ENCODE assay signal across 10 cellular contexts in the genomic region with DNA sequence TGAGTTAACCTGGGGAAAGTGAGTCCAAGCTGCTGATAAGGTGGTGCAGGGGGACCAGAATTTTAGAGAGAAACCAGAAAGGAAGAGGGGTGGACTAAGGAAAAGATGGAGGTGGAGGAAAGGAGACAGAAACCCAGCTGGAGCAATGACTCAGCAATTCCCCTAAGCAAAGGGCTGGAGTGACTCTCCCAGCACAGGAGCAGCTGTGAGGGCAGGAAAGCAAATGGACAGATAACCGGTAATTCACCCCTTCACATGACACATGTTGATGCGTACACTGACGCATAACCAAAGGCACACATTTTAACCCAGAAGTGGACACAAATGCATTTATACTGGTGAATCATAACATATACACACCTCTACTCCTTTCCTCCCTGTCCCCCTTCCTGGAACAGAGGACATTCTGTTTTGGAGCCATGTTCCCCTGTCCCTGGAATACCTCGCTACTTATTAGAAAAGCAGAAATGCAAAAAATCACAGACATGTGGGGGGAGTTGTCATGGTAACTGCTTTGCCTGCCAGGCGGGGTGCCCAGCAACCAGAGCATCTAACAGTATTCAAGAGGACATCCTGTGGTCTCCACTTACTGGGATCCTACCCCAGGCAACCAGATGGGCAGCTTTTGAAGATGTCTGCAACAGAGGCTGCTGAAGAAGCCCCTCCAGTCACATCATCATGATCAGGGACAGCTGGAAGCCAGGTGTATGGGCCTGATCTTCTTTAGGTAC. TPM values are rescaled to one million over a fixed set of nuclear protein-coding genes. Genes with fewer than 3 reads are reported as not detected.
DNase-seq lines count a peak whose midpoint lies in the region; ATAC-seq and TF ChIP-seq lines count a peak whose summit lies in the region.
"Had no signal": no experiment of that assay in that cellular context is flagged by ENCODE, and none has a peak within 500 bp of the region (broad histone marks: within the 10 kb centered on the region; RNA-seq: fewer than 3 reads in every experiment).

No MANE protein-coding gene starts in this region.

- peak; percentile 78 for DNase-seq in AG08396 (ENCODE audit: low spot score)
- peak; percentile 98 for DNase-seq in RPMI7951 (ENCODE audit: low read depth)
- DNase-seq in glutamatergic neuron, result peak; percentile 44
- DNase-seq in omental fat pad (ENCODE audit: low spot score), result no peak
- DNase-seq in HT-29 (ENCODE audit: low spot score), result no peak
- no peak for DNase-seq in ureter (ENCODE audit: low spot score)
- DNase-seq in activated gamma-delta T cell treated with Interleukin-2 at 50 U/mL for 16 hours, result no peak
- DNase-seq: activated naive CD4-positive, alpha-beta T cell treated with anti-CD3 and anti-CD28 coated beads, Interleukin-2, amount 50 U/mL, for 16 hours; stimulated activated CD4-positive, alpha-beta T cell treated with anti-CD3 and anti-CD28 coated beads, Interleukin-1b, Interleukin-23, amount 100 ng/mL, for 48 hours had no signal

- no peak overlapping the region for H3K27ac ChIP-seq in HEK293 (ENCODE audit: extremely low read depth, low read depth, low read length)

- peaks cover 15% of the 10 kb centered on the region for H3K9me3 Mint-ChIP-seq in glutamatergic neuron (ENCODE audit: unreplicated experiment)

- CTCF ChIA-PET in HEK293 (lab: Yijun Ruan, JAX), result interaction anchor here (0.8 to 6.2 kb wide), 5 partner anchors 11 to 87 kb away, joined by 3 to 65 read pairs (median 8); no protein-coding TSS in a partner anchor

- H3K4me3 ChIP-seq in HEK293 (ENCODE audit: low read depth, low read length), result no peak overlapping the region

- no peak for ATAC-seq in omental fat pad (ENCODE audit: low FRiP score)

- H3K9me3 ChIP-seq in HEK293 (ENCODE audit: control insufficient read depth, insufficient read depth, low read depth, low read length), result no peaks in the 10 kb centered on the region

- H3K36me3 Mint-ChIP-seq in glutamatergic neuron (ENCODE audit: unreplicated experiment), result peaks cover 6% of the 10 kb centered on the region

- peaks cover 22% of the 10 kb centered on the region for H3K4me1 Mint-ChIP-seq in glutamatergic neuron (ENCODE audit: low read depth, unreplicated experiment)

- H3K27me3 Mint-ChIP-seq in glutamatergic neuron (ENCODE audit: unreplicated experiment), result peaks cover 17% of the 10 kb centered on the region

- H3K36me3 ChIP-seq in HEK293 (ENCODE audit: control insufficient read depth in 2 of 2, insufficient read depth in 1 of 2, low read length in 2 of 2), result no peaks in the 10 kb centered on the region

- TF ChIP-seq CTCF in HEK293 (tag by site-specific recombination; IDR thresholded peaks at IDR 0.05) (no peak), glutamatergic neuron (IDR thresholded peaks at IDR 0.05; ENCODE audit: partially characterized antibody, unreplicated experiment) (no peak), omental fat pad (IDR thresholded peaks at IDR 0.05) (no peak)

- H3K27ac Mint-ChIP-seq in glutamatergic neuron (ENCODE audit: unreplicated experiment), result peak overlapping the region; percentile 96

- POLR2A ChIA-PET in HEK293 (lab: Yijun Ruan, JAX), result interaction anchor here (1.2 kb wide), 1 partner anchor 16 kb away, joined by 4 read pairs; no protein-coding TSS in a partner anchor

- H3K4me1 ChIP-seq in HEK293 (ENCODE audit: control insufficient read depth, insufficient read depth, low read length), result peaks cover 9% of the 10 kb centered on the region

- peak overlapping the region; percentile 100 for H3K4me3 Mint-ChIP-seq in glutamatergic neuron (ENCODE audit: unreplicated experiment)

TF ChIP-seq in HEK293, 187 proteins besides CTCF, POLR2A, EP300 and RAD21:
- TF ChIP-seq PRDM1 (tag by site-specific recombination; IDR thresholded peaks at IDR 0.05), result peak; percentile 79
- TF ChIP-seq ZNF223 (tag by site-specific recombination; IDR thresholded peaks at IDR 0.05), result no peak

RNA-seq across cellular contexts. Expression of gene CDK5R2, which starts 4.7 kb away (rescaled TPM):
- total RNA-seq in RPMI7951 (2014; rRNA removed; shearing (Covaris generic)), result 0.12 and 0.20 TPM in 2 replicates
- total RNA-seq in glutamatergic neuron (ENCODE audit: unreplicated experiment) (46.1 TPM), omental fat pad (not detected), ureter (not detected)
- total RNA-seq in HT-29 (2014; rRNA removed; shearing (Covaris generic)), result not detected in 2 replicates

RNA-seq across cellular contexts. Expression of gene FEV, which starts 20.8 kb away (rescaled TPM):
- not detected in 2 replicates for total RNA-seq in RPMI7951 (2014; rRNA removed; shearing (Covaris generic))
- total RNA-seq in glutamatergic neuron (ENCODE audit: unreplicated experiment) (not detected), omental fat pad (not detected), ureter (not detected)
- total RNA-seq in HT-29 (2014; rRNA removed; shearing (Covaris generic)), result not detected in 2 replicates

RNA-seq across cellular contexts. Expression of gene CRYBA2, which starts 29.0 kb away (rescaled TPM):
- total RNA-seq in RPMI7951 (2014; rRNA removed; shearing (Covaris generic)), result 0.20 TPM in 1 of 2 replicates, not detected in the other
- 0.49 TPM for total RNA-seq in glutamatergic neuron (ENCODE audit: unreplicated experiment)
- not detected for total RNA-seq in omental fat pad
- not detected in 2 replicates for total RNA-seq in HT-29 (2014; rRNA removed; shearing (Covaris generic))
- not detected for total RNA-seq in ureter

Comparison
In these comparisons a context has a peak if more than half of its experiments do, and no peak if none do; other contexts are left out.
1. DNase-seq: peak in AG08396 (single experiment), RPMI7951 (single experiment) and glutamatergic neuron (single experiment); none in omental fat pad (single experiment), HT-29 (single experiment), ureter (single experiment) and activated gamma-delta T cell treated with Interleukin-2 at 50 U/mL for 16 hours (single experiment).
2. RNA of gene CDK5R2, which starts 4.7 kb away (total RNA-seq): 46.1 TPM in glutamatergic neuron (single experiment); 0.12 to 0.20 TPM in RPMI7951, not detected in omental fat pad, not detected in HT-29 and not detected in ureter (single experiment); every median in the first group is over 10 times any median in the second.